In the genomic region with DNA sequence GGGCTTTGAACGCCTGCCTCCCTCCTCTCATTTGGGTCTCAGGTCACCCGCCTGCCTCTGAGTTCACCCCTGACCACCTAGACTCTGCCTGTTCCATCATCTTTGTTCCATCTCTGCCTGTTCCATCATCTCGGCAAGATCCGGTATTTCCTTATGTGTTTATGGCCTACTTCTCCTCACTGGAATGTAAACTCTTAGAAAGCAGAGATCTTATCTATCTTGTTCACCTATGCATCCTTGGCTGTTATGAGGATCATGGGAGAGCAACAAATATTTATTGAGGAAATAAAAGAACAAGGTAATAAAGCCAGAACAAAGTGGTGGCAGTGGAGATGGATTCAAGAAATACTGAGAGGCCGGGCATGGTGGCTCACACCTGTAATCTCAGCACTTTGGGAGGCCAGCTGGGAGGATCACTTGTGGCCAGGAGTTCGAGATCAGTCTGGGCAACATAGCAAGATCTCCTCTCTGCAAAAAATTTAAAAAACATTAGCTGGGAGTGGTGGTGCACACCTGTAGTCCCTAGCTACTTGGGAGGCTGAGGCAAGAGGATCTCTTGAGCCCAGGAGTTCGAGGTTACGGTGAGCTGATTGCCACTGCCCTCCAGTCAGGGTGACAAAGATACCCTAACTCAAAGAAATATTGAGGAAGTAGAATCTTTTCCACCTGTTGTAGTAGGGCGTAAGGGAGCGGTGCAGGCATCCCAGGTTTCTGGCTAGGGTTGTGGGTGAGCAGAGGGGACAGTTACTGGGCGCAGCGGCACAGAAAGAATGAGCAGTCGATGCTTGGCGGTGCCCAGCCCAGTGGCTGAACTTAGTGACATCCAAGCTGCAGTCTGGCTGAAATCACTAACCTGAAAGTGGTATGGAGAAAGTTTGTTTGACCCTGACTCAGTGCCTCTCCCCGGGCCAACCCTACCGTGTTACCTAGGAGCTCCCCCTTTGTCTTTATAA, we compare ENCODE assay signal across 9 cellular contexts. TPM values are rescaled to one million over a fixed set of nuclear protein-coding genes. Genes with fewer than 3 reads are reported as not detected.
A peak's percentile ranks its signal among the peaks of the same experiment; 100 is the strongest.
DNase-seq lines count a peak whose midpoint lies in the region; ATAC-seq and TF ChIP-seq lines count a peak whose summit lies in the region.
"Had no signal": no experiment of that assay in that cellular context is flagged by ENCODE, and none has a peak within 500 bp of the region (broad histone marks: within the 10 kb centered on the region; RNA-seq: fewer than 3 reads in every experiment).

No MANE protein-coding gene starts in this region.

- intact Hi-C loops in PC-9 (cut with micrococcal nuclease; ENCODE audit: unreplicated experiment): loop anchor here (2.0 kb wide), 1 partner anchor 87 kb away; a partner anchor contains a TSS
- intact Hi-C loops in sciatic nerve (cut with DNase I): no loop called here

- ATAC-seq in sciatic nerve: no peak

- peak overlapping the region; percentile 91 for H2AK5ac ChIP-seq in trophoblast cell (ENCODE audit: low read length)

- H3K14ac ChIP-seq in trophoblast cell (ENCODE audit: low read length): no peak overlapping the region

- H3F3A ChIP-seq in PC-9 (ENCODE audit: insufficient read depth, low read depth): peaks cover 50% of the 10 kb centered on the region

- no peak for TF ChIP-seq CTCF in PC-9 (conservative IDR thresholded peaks at IDR 0.05)

- POLR2A ChIA-PET in CD8-positive, alpha-beta memory T cell (lab: Charles Lee): interaction anchor here (0.9 kb wide), 1 partner anchor 20 kb away, joined by 3 read pairs; no protein-coding TSS in a partner anchor
- POLR2A ChIA-PET in PC-9 (lab: Charles Lee; ENCODE audit: unreplicated experiment): interaction anchor here (0.6 to 0.7 kb wide), 2 partner anchors 66 to 205 kb away, joined by 3 to 10 read pairs; no protein-coding TSS in a partner anchor

- no TSS peak for BruUV-seq in PC-9 (replicated peaks; lab: Mats Ljungman, UMichigan)

- H3K9ac ChIP-seq in trophoblast cell (ENCODE audit: low read length): no peak overlapping the region

- H3K4me1 Mint-ChIP-seq in CD8-positive, alpha-beta memory T cell: peaks cover 17 to 43% (median 36%) of the 10 kb centered on the region in 3 donors

- peak overlapping the region; percentile 34 to 91 (median 78) for H3K27ac Mint-ChIP-seq in CD8-positive, alpha-beta memory T cell

- no peaks in the 10 kb centered on the region for H3K9me2 ChIP-seq in PC-9 (ENCODE audit: insufficient read depth)

- peaks cover 0 to 2% of the 10 kb centered on the region in 2 donors for H3K27me3 Mint-ChIP-seq in CD8-positive, alpha-beta memory T cell

- peaks cover 21% of the 10 kb centered on the region for H3K79me1 ChIP-seq in trophoblast cell (ENCODE audit: low read length)

- WGBS in trophoblast cell (ENCODE audit: extremely low coverage, insufficient coverage, insufficient read length): no CpG with 5 or more reads among the region's 16 CpGs

- H2BK12ac ChIP-seq in trophoblast cell (ENCODE audit: low read length): no peak overlapping the region

- peak overlapping the region; percentile 97 for H4K91ac ChIP-seq in trophoblast cell (ENCODE audit: low read depth, low read length)

- H4K20me1 ChIP-seq in PC-9 (ENCODE audit: insufficient read depth): peaks cover 26% of the 10 kb centered on the region

- no peak overlapping the region for H3K4ac ChIP-seq in trophoblast cell (ENCODE audit: low read depth, low read length)

- no peaks in the 10 kb centered on the region for H3K27me3 ChIP-seq in CD8-positive, alpha-beta memory T cell (ENCODE audit: insufficient read depth, low read length, poor library complexity, severe bottlenecking)
- H3K27me3 ChIP-seq in PC-9 (ENCODE audit: insufficient read depth, low read depth) (no peaks in the 10 kb centered on the region), trophoblast cell (ENCODE audit: insufficient read depth, low read length) (no peaks in the 10 kb centered on the region), H7 (ENCODE audit: control insufficient read depth, insufficient read depth, low read length) (no peaks in the 10 kb centered on the region)

- H3K27ac ChIP-seq in CD8-positive, alpha-beta memory T cell (ENCODE audit: low read depth, low read length): peak overlapping the region; percentile 86
- H3K27ac ChIP-seq in PC-9: peak overlapping the region; percentile 92
- H3K27ac ChIP-seq in epithelial cell of prostate: peak overlapping the region; percentile 98
- H3K27ac ChIP-seq in trophoblast cell (ENCODE audit: low read depth, low read length): peak overlapping the region; percentile 94

- peak overlapping the region; percentile 97 for H4K8ac ChIP-seq in trophoblast cell (ENCODE audit: low read depth, low read length)

- peak overlapping the region; percentile 72 to 93 (median 80) for H3K4me3 Mint-ChIP-seq in CD8-positive, alpha-beta memory T cell

- H3K4me2 ChIP-seq in PC-9 (peak overlapping the region; percentile 96), trophoblast cell (ENCODE audit: low read length) (no peak overlapping the region)

- CTCF ChIA-PET in CD8-positive, alpha-beta memory T cell (lab: Charles Lee): interaction anchor here (1.1 kb wide), 1 partner anchor 75 kb away, joined by 3 read pairs; no protein-coding TSS in a partner anchor
- CTCF ChIA-PET in PC-9 (lab: Charles Lee): no interaction called here

- H3K4me1 ChIP-seq in CD8-positive, alpha-beta memory T cell (ENCODE audit: insufficient read depth, low read length): peaks cover 45% of the 10 kb centered on the region
- H3K4me1 ChIP-seq in PC-9 (replicated peaks; ENCODE audit: insufficient read depth) (peaks cover 55% of the 10 kb centered on the region), trophoblast cell (ENCODE audit: control insufficient read depth in 1 of 2, insufficient read depth in 2 of 2, low read length in 2 of 2) (peaks cover 9 to 16% of the 10 kb centered on the region in 2 experiments)

- no peak for DNase-seq in CD8-positive, alpha-beta memory T cell
- DNase-seq in PC-9 (peak in 1 of 2 experiments; percentile 98), epithelial cell of prostate (ENCODE audit: low read depth, low spot score) (no peak), trophoblast cell (peak in 1 of 2 donors; percentile 60), sciatic nerve (ENCODE audit: low spot score) (no peak), H7 (no peak), cortex of kidney (lab: John Stamatoyannopoulos, UW) (no peak), activated gamma-delta T cell (lab: John Stamatoyannopoulos, UW) (no peak)
- DNase-seq: NCI-H524 treated with DMSO at 0.1 percent for 48 hours had no signal

- H3K36me3 Mint-ChIP-seq in CD8-positive, alpha-beta memory T cell: peaks cover 0 to 7% (median 0%) of the 10 kb centered on the region in 3 donors

- H2BK120ac ChIP-seq in trophoblast cell (ENCODE audit: insufficient read depth, low read length, poor library complexity): no peak overlapping the region

- H2AFZ ChIP-seq in PC-9: no peak overlapping the region
- H2AFZ ChIP-seq in trophoblast cell (ENCODE audit: insufficient read depth, low read length, poor library complexity): no peak overlapping the region

- H2BK5ac ChIP-seq in trophoblast cell (ENCODE audit: low read depth, low read length, poor library complexity): no peak overlapping the region

- H3K9me3 ChIP-seq in CD8-positive, alpha-beta memory T cell (ENCODE audit: low read length): no peaks in the 10 kb centered on the region
- H3K9me3 ChIP-seq in PC-9 (ENCODE audit: insufficient read depth, low read depth) (no peaks in the 10 kb centered on the region), trophoblast cell (ENCODE audit: insufficient read depth, low read depth, low read length) (no peaks in the 10 kb centered on the region)

- H3K36me3 ChIP-seq in CD8-positive, alpha-beta memory T cell (ENCODE audit: insufficient read depth, low read length): no peaks in the 10 kb centered on the region
- H3K36me3 ChIP-seq in PC-9 (ENCODE audit: low read depth) (no peaks in the 10 kb centered on the region), trophoblast cell (ENCODE audit: control insufficient read depth in 1 of 2, insufficient read depth in 2 of 2, low read length in 2 of 2) (peaks cover 3% of the 10 kb centered on the region in 2 experiments), H7 (replicated peaks; ENCODE audit: control insufficient read depth, insufficient read depth, low read length) (no peaks in the 10 kb centered on the region; the same call in 1 of the 2 replicates)

- H3K23ac ChIP-seq in trophoblast cell (ENCODE audit: low read length): no peak overlapping the region

- H4K12ac ChIP-seq in trophoblast cell (ENCODE audit: low read depth, low read length): no peak overlapping the region

- H3K79me2 ChIP-seq in PC-9 (ENCODE audit: low read depth) (peaks cover 37% of the 10 kb centered on the region), trophoblast cell (ENCODE audit: control insufficient read depth, insufficient read depth, low read length, poor library complexity) (peaks cover 18% of the 10 kb centered on the region)

- H3K9me3 Mint-ChIP-seq in CD8-positive, alpha-beta memory T cell: no peaks in the 10 kb centered on the region

- H3K18ac ChIP-seq in trophoblast cell (ENCODE audit: low read length): no peak overlapping the region

- no peak overlapping the region for H3K4me3 ChIP-seq in CD8-positive, alpha-beta memory T cell (ENCODE audit: low read length)
- H3K4me3 ChIP-seq in PC-9 (peak overlapping the region; percentile 81; the same call in 1 of the 2 replicates), trophoblast cell (ENCODE audit: low read depth, low read length) (no peak overlapping the region), H7 (ENCODE audit: insufficient read depth, low read depth, low read length) (no peak overlapping the region)

RNA-seq across cellular contexts. Expression of a gene that starts 1.7 kb away (rescaled TPM):
- 100 to 1,000 TPM; 141 to 143 TPM for total RNA-seq in CD8-positive, alpha-beta memory T cell
- polyA plus RNA-seq in CD8-positive, alpha-beta memory T cell: 92.0 TPM
- total RNA-seq in PC-9 (2021) (254 and 331 TPM in 2 replicates), sciatic nerve (303 TPM)
- polyA plus RNA-seq in trophoblast cell (2013): 105 TPM in 2 replicates
- total RNA-seq in H7 (2014; rRNA removed; shearing (Covaris generic)): 123 and 131 TPM in 2 replicates
